13 cellular contexts compared by ENCODE assay signal in genomic region chr2:55141572-55142413, GRCh38.
DNase-seq lines count a peak whose midpoint lies in the region; ATAC-seq lines count a peak whose summit lies in the region.
"Had no signal": no experiment of that assay in that cellular context is flagged by ENCODE, and none has a peak within 500 bp of the region (broad histone marks: within the 10 kb centered on the region; RNA-seq: fewer than 3 reads in every experiment).

No MANE protein-coding gene starts in this region.

- H3K27ac Mint-ChIP-seq in activated naive CD8-positive, alpha-beta T cell treated with anti-CD3 and anti-CD28 coated beads, Interleukin-2, amount 10 ng/mL, durations not matched to agents 7 days and 5 days, result peak overlapping the region; percentile 61
- no peak overlapping the region for H3K27ac Mint-ChIP-seq in activated naive CD8-positive, alpha-beta T cell treated with anti-CD3 and anti-CD28 coated beads for 36 hours
- peak overlapping the region; percentile 56 for H3K27ac Mint-ChIP-seq in T-helper 2 cell treated with Interferon-gamma antibody and Interleukin-4, amounts not matched to agents 5 μg/mL and 100 μg/mL, for 36 hours

- no peaks in the 10 kb centered on the region for H3K36me3 Mint-ChIP-seq in activated naive CD8-positive, alpha-beta T cell treated with anti-CD3 and anti-CD28 coated beads, Interleukin-2, amount 10 ng/mL, durations not matched to agents 7 days and 5 days
- no peaks in the 10 kb centered on the region for H3K36me3 Mint-ChIP-seq in activated naive CD8-positive, alpha-beta T cell treated with anti-CD3 and anti-CD28 coated beads for 36 hours
- H3K36me3 Mint-ChIP-seq in T-helper 2 cell treated with Interferon-gamma antibody and Interleukin-4, amounts not matched to agents 5 μg/mL and 100 μg/mL, for 36 hours (ENCODE audit: low read depth), result peaks cover 1% of the 10 kb centered on the region

- H3K4me1 Mint-ChIP-seq in activated naive CD8-positive, alpha-beta T cell treated with anti-CD3 and anti-CD28 coated beads, Interleukin-2, amount 10 ng/mL, durations not matched to agents 7 days and 5 days, result peaks cover 6% of the 10 kb centered on the region
- peaks cover 8% of the 10 kb centered on the region for H3K4me1 Mint-ChIP-seq in activated naive CD8-positive, alpha-beta T cell treated with anti-CD3 and anti-CD28 coated beads for 36 hours
- peaks cover 7% of the 10 kb centered on the region for H3K4me1 Mint-ChIP-seq in T-helper 2 cell treated with Interferon-gamma antibody and Interleukin-4, amounts not matched to agents 5 μg/mL and 100 μg/mL, for 36 hours (ENCODE audit: low read depth)

- no peaks in the 10 kb centered on the region for H3K27me3 Mint-ChIP-seq in activated naive CD8-positive, alpha-beta T cell treated with anti-CD3 and anti-CD28 coated beads, Interleukin-2, amount 10 ng/mL, durations not matched to agents 7 days and 5 days
- H3K27me3 Mint-ChIP-seq in activated naive CD8-positive, alpha-beta T cell treated with anti-CD3 and anti-CD28 coated beads for 36 hours, result no peaks in the 10 kb centered on the region
- H3K27me3 Mint-ChIP-seq in T-helper 2 cell treated with Interferon-gamma antibody and Interleukin-4, amounts not matched to agents 5 μg/mL and 100 μg/mL, for 36 hours (ENCODE audit: low read depth), result no peaks in the 10 kb centered on the region

- peaks cover 4% of the 10 kb centered on the region for H3K9me3 Mint-ChIP-seq in activated naive CD8-positive, alpha-beta T cell treated with anti-CD3 and anti-CD28 coated beads, Interleukin-2, amount 10 ng/mL, durations not matched to agents 7 days and 5 days
- H3K9me3 Mint-ChIP-seq in activated naive CD8-positive, alpha-beta T cell treated with anti-CD3 and anti-CD28 coated beads for 36 hours, result no peaks in the 10 kb centered on the region
- peaks cover 8% of the 10 kb centered on the region for H3K9me3 Mint-ChIP-seq in T-helper 2 cell treated with Interferon-gamma antibody and Interleukin-4, amounts not matched to agents 5 μg/mL and 100 μg/mL, for 36 hours

- POLR2A ChIA-PET in activated naive CD8-positive, alpha-beta T cell treated with anti-CD3 and anti-CD28 coated beads, Interleukin-2, amount 10 ng/mL, durations not matched to agents 7 days and 5 days (lab: Charles Lee), result no interaction called here

- peak; percentile 58 for ATAC-seq in activated naive CD8-positive, alpha-beta T cell treated with anti-CD3 and anti-CD28 coated beads, Interleukin-2, amount 10 ng/mL, durations not matched to agents 7 days and 5 days (ENCODE audit: low read depth)

- DNase-seq in activated naive CD8-positive, alpha-beta T cell treated with anti-CD3 and anti-CD28 coated beads, Interleukin-2, amount 10 ng/mL, durations not matched to agents 7 days and 5 days, result no peak
- DNase-seq in activated naive CD8-positive, alpha-beta T cell treated with anti-CD3 and anti-CD28 coated beads for 36 hours, result no peak
- no peak for DNase-seq in T-helper 2 cell treated with Interferon-gamma antibody and Interleukin-4, amounts not matched to agents 5 μg/mL and 100 μg/mL, for 36 hours (ENCODE audit: low spot score)
- DNase-seq in kidney tubule cell (ENCODE audit: low spot score) (peak; percentile 60), HCEC 1CT (no peak), cortex of kidney (lab: John Stamatoyannopoulos, UW) (no peak), D341Med (ENCODE audit: low spot score) (no peak), LoVo (ENCODE audit: low spot score) (no peak)
- DNase-seq: activated CD4-positive, CD25-positive, alpha-beta regulatory T cell treated with anti-CD3 and anti-CD28 coated beads, Interleukin-2, amount 50 U/mL, for 72 hours; MV-4-11; NCI-H774; testis had no signal

- H3K4me3 Mint-ChIP-seq in activated naive CD8-positive, alpha-beta T cell treated with anti-CD3 and anti-CD28 coated beads, Interleukin-2, amount 10 ng/mL, durations not matched to agents 7 days and 5 days, result peak overlapping the region; percentile 18
- H3K4me3 Mint-ChIP-seq in activated naive CD8-positive, alpha-beta T cell treated with anti-CD3 and anti-CD28 coated beads for 36 hours, result no peak overlapping the region
- no peak overlapping the region for H3K4me3 Mint-ChIP-seq in T-helper 2 cell treated with Interferon-gamma antibody and Interleukin-4, amounts not matched to agents 5 μg/mL and 100 μg/mL, for 36 hours
- H3K4me3 Mint-ChIP-seq: neural crest cell had no signal
